In the genomic region with DNA sequence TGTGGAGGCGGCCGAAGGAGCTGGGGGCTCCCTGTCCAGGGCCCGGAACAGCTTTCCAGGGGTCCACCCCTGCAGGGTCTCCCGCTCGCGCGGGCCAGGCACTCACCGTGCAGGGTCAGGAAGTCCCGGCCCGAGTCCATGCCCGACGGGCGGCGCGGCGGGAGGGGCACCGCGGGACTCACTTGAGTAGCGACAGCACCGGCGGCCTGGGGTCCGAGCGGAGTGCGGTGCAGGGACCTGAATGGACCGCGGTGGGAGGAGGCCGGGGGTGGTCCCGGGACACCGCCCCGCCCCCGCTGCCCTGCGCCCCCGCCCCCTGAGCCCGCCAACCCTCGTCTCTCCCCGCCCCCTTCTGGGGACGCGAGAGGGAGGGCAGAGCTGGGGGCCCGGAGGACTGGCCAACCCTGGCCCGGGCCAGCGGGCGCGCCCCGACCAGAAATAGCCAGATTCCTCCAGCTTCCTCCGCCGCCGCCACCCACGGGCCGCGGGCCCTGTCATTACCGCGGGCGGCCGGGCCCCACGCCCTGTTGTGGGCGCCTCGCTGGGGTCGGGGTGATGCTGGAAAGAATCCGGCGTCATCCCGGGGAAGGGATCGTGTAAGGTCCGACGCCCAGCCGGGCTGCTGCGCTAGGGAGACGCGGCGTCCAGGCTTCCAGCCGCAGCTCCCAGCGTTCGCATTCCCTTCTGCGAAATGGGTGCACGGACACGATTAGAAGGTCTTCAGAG, we compare ENCODE assay signal across 8 cellular contexts. TPM values are rescaled to one million over a fixed set of nuclear protein-coding genes. Genes with fewer than 3 reads are reported as not detected.
DNase-seq lines count a peak whose midpoint lies in the region; ATAC-seq and TF ChIP-seq lines count a peak whose summit lies in the region.

A gene (minus strand): TSS at position 243 of the 726 bp plus-strand sequence. CDS start 103 bp downstream, at position 140.

- H3K9ac ChIP-seq in BLaER1 treated with 17β-estradiol and CSF1 and Interleukin-3, amounts not matched to agents 10 nM and 100 nM, result peak within 1 kb of the TSS in 5 of 11 experiments; percentile 31 to 59 (median 47); a peak in 6 of 22 replicates

- no peak within 1 kb of the TSS; a peak in 1 of 22 replicates for H3K27ac ChIP-seq in BLaER1 treated with 17β-estradiol and CSF1 and Interleukin-3, amounts not matched to agents 10 nM and 100 nM
- H3K27ac ChIP-seq in PC-9, result peak within 1 kb of the TSS; percentile 87
- peak within 1 kb of the TSS; percentile 43 for H3K27ac ChIP-seq in right cardiac atrium (ENCODE audit: low read length)

- H3K4me2 ChIP-seq in BLaER1 treated with 17β-estradiol and CSF1 and Interleukin-3, amounts not matched to agents 10 nM and 100 nM, result peak within 1 kb of the TSS; percentile 52 to 85 (median 71)
- peak within 1 kb of the TSS; percentile 71 for H3K4me2 ChIP-seq in PC-9

- under 1% methylated on average over 75 of the region's 75 CpGs for WGBS in right cardiac atrium

- H3K9me3 ChIP-seq in BLaER1 treated with 17β-estradiol and CSF1 and Interleukin-3, amounts not matched to agents 10 nM and 100 nM (replicated peaks in 1 of 11), result peaks cover 0 to 7% (median 0%) of the 10 kb centered on the region in 11 experiments; a peak in 3 of 22 replicates
- H3K9me3 ChIP-seq in PC-9 (ENCODE audit: insufficient read depth, low read depth), result no peaks in the 10 kb centered on the region
- H3K9me3 ChIP-seq in right cardiac atrium (ENCODE audit: control insufficient read depth, low read length), result no peaks in the 10 kb centered on the region

- no peaks in the 10 kb centered on the region for H3K9me2 ChIP-seq in PC-9 (ENCODE audit: insufficient read depth)

- TF ChIP-seq CTCF in PC-9 (conservative IDR thresholded peaks at IDR 0.05) (no peak), astrocyte of the spinal cord (IDR thresholded peaks at IDR 0.05; ENCODE audit: low read depth, low read length) (no peak)

- peaks cover 36% of the 10 kb centered on the region for H3F3A ChIP-seq in PC-9 (ENCODE audit: insufficient read depth, low read depth)

- peaks cover 0 to 7% (median 0%) of the 10 kb centered on the region in 11 experiments; a peak in 4 of 22 replicates for H4K20me1 ChIP-seq in BLaER1 treated with 17β-estradiol and CSF1 and Interleukin-3, amounts not matched to agents 10 nM and 100 nM
- no peaks in the 10 kb centered on the region for H4K20me1 ChIP-seq in PC-9 (ENCODE audit: insufficient read depth)

- H3K4me1 ChIP-seq in BLaER1 treated with 17β-estradiol and CSF1 and Interleukin-3, amounts not matched to agents 10 nM and 100 nM, result peaks cover 16 to 41% (median 31%) of the 10 kb centered on the region in 10 experiments
- H3K4me1 ChIP-seq in PC-9 (replicated peaks; ENCODE audit: insufficient read depth) (peaks cover 47% of the 10 kb centered on the region), right cardiac atrium (ENCODE audit: control insufficient read depth, insufficient read depth, low read length) (no peaks in the 10 kb centered on the region)

- H3K4me3 ChIP-seq in BLaER1 treated with 17β-estradiol and CSF1 and Interleukin-3, amounts not matched to agents 10 nM and 100 nM, result peak within 1 kb of the TSS; percentile 18 to 62 (median 44); a peak in 17 of 20 replicates
- no peak within 1 kb of the TSS for H3K4me3 ChIP-seq in PC-9
- peak within 1 kb of the TSS; percentile 55 for H3K4me3 ChIP-seq in astrocyte of the spinal cord (ENCODE audit: low read depth, low read length)
- peak within 1 kb of the TSS; percentile 85 for H3K4me3 ChIP-seq in right cardiac atrium (ENCODE audit: low read length)

- peak in 1 of 2 experiments; percentile 64 for DNase-seq in PC-9
- DNase-seq in astrocyte of the spinal cord (ENCODE audit: low read depth, low spot score), result peak; percentile 54
- DNase-seq in right cardiac atrium, result peak; percentile 90 to 96 (median 96)
- peak; percentile 50 for DNase-seq in pons (ENCODE audit: low spot score)
- DNase-seq in UCSD-AML1 (lab: John Stamatoyannopoulos, UW; ENCODE audit: unreplicated experiment), result no peak

- peak; percentile 71 to 74 for ATAC-seq in right cardiac atrium
- no peak for ATAC-seq in GM18520 (IDR thresholded peaks at IDR 0.05; ENCODE audit: unreplicated experiment)
- ATAC-seq in GM21529 (IDR thresholded peaks at IDR 0.05; ENCODE audit: unreplicated experiment), result no peak

- in situ Hi-C loops in astrocyte of the spinal cord (cut with HindIII; ENCODE audit: low sequenced_read_pairs), result no loop called here

- no peaks in the 10 kb centered on the region for H3K36me3 ChIP-seq in BLaER1 treated with 17β-estradiol and CSF1 and Interleukin-3, amounts not matched to agents 10 nM and 100 nM
- no peaks in the 10 kb centered on the region for H3K36me3 ChIP-seq in PC-9 (ENCODE audit: low read depth)

- no peaks in the 10 kb centered on the region for H3K79me2 ChIP-seq in PC-9 (ENCODE audit: low read depth)

- intact Hi-C loops in PC-9 (cut with micrococcal nuclease; ENCODE audit: unreplicated experiment), result no loop called here
- intact Hi-C loops in right cardiac atrium (cut with DNase I), result no loop called here

- CTCF ChIA-PET in PC-9 (lab: Charles Lee), result interaction anchor here (0.6 kb wide), 1 partner anchor 12 kb away, joined by 6 read pairs; no protein-coding TSS in a partner anchor

- BruUV-seq in PC-9 (replicated peaks; lab: Mats Ljungman, UMichigan), result no TSS peak

- H3K27me3 ChIP-seq in BLaER1 treated with 17β-estradiol and CSF1 and Interleukin-3, amounts not matched to agents 10 nM and 100 nM, result peaks cover 36 to 58% (median 52%) of the 10 kb centered on the region in 11 experiments
- H3K27me3 ChIP-seq in PC-9 (ENCODE audit: insufficient read depth, low read depth), result no peaks in the 10 kb centered on the region
- H3K27me3 ChIP-seq in right cardiac atrium (ENCODE audit: control insufficient read depth, insufficient read depth), result no peaks in the 10 kb centered on the region

- H2AFZ ChIP-seq in PC-9, result peak within 1 kb of the TSS; percentile 54; the same call in 1 of the 2 replicates

- POLR2A ChIA-PET in PC-9 (lab: Charles Lee; ENCODE audit: unreplicated experiment), result interaction anchor here (0.6 kb wide), 2 partner anchors 73 to 183 kb away, joined by 3 to 5 read pairs; no protein-coding TSS in a partner anchor

RNA-seq across cellular contexts. Expression of the gene that starts here (rescaled TPM):
- total RNA-seq in PC-9 (2021) (13.5 and 19.4 TPM in 2 replicates), right cardiac atrium (10 to 100 TPM; 12.1 to 17.7 (median 15.2) TPM)
- 11.2 TPM for polyA plus RNA-seq in right cardiac atrium

Comparison
In these comparisons a context has a peak if more than half of its experiments do, and no peak if none do; other contexts are left out.
1. H3K27ac ChIP-seq: peak in PC-9 (single experiment) and right cardiac atrium (single experiment); none in BLaER1 treated with 17β-estradiol and CSF1 and Interleukin-3, amounts not matched to agents 10 nM and 100 nM (0 of 11).
2. ATAC-seq: peak in right cardiac atrium (2 of 2); none in GM18520 (single experiment) and GM21529 (single experiment).